ENCODE assay signal across 26 cellular contexts in the genomic region with DNA sequence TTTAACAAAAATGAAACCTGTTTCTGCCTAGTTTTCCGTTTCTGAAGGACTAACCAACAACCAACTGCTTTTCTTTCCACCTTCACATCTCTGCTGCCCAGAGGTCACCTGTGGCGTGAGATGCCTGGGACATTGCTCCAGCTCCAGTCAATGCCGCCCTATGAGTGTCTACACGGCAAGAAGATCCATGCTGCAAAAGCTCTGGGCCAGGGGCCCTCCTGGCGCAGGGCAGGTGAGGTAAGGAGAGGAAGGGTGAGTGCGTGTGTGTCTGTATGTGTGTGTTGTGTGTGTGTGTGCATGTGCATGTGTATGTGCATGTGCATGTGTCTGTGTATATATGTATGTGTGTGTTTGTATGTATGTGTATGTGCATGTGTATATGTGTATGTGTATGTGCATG.
"Had no signal": no experiment of that assay in that cellular context is flagged by ENCODE, and none has a peak within 500 bp of the region (broad histone marks: within the 10 kb centered on the region; RNA-seq: fewer than 3 reads in every experiment).

No MANE protein-coding gene starts in this region.

- H3K9me3 ChIP-seq: gastroesophageal sphincter, spleen, tibial nerve had no signal

- H3K27me3 ChIP-seq: tibial nerve had no signal

- H2AFZ ChIP-seq: parathyroid adenoma had no signal

- H3K36me3 ChIP-seq: gastroesophageal sphincter, spleen, tibial nerve had no signal

- H3K4me3 Mint-ChIP-seq: activated CD4-positive, alpha-beta memory T cell treated with anti-CD3 and anti-CD28 coated beads, Interleukin-2, amount 10 ng/mL, durations not matched to agents 7 days and 5 days; activated CD4-positive, alpha-beta T cell treated with anti-CD3 and anti-CD28 coated beads, Interleukin-2, amount 10 ng/mL, durations not matched to agents 24 days and 14 days; activated naive CD4-positive, alpha-beta T cell treated with anti-CD3 and anti-CD28 coated beads, Interleukin-2, amount 10 ng/mL, durations not matched to agents 7 days and 5 days; activated naive CD8-positive, alpha-beta T cell treated with anti-CD3 and anti-CD28 coated beads, Interleukin-2, amount 10 ng/mL, durations not matched to agents 7 days and 5 days; activated T-cell treated with anti-CD3 and anti-CD28 coated beads, Interleukin-2, amount 50 U/mL, for 24 hours; central memory CD8-positive, alpha-beta T cell; effector memory CD8-positive, alpha-beta T cell; mesothelial cell of epicardium; naive thymus-derived CD4-positive, alpha-beta T cell; T-helper 1 cell treated with Interleukin-12 subunit alpha and Interleukin-12 subunit beta and Interleukin-4 antibody, amounts not matched to agents 30 μg/mL and 1 μg/mL, for 36 hours had no signal

- H3K4me3 ChIP-seq: coronary artery, gastroesophageal sphincter, spleen, tibial nerve had no signal

- H3K79me2 ChIP-seq: parathyroid adenoma had no signal

- H3K9ac ChIP-seq: parathyroid adenoma had no signal

- H3K4me1 ChIP-seq: parathyroid adenoma had no signal

- H3K9me3 Mint-ChIP-seq: activated CD4-positive, alpha-beta memory T cell treated with anti-CD3 and anti-CD28 coated beads, Interleukin-2, amount 10 ng/mL, durations not matched to agents 7 days and 5 days; activated CD4-positive, alpha-beta T cell treated with anti-CD3 and anti-CD28 coated beads, Interleukin-2, amount 10 ng/mL, durations not matched to agents 24 days and 14 days; activated naive CD4-positive, alpha-beta T cell treated with anti-CD3 and anti-CD28 coated beads, Interleukin-2, amount 10 ng/mL, durations not matched to agents 7 days and 5 days; activated naive CD8-positive, alpha-beta T cell treated with anti-CD3 and anti-CD28 coated beads, Interleukin-2, amount 10 ng/mL, durations not matched to agents 7 days and 5 days; activated T-cell treated with anti-CD3 and anti-CD28 coated beads, Interleukin-2, amount 50 U/mL, for 24 hours; central memory CD8-positive, alpha-beta T cell; effector memory CD8-positive, alpha-beta T cell; mesothelial cell of epicardium; naive thymus-derived CD4-positive, alpha-beta T cell; T-helper 1 cell treated with Interleukin-12 subunit alpha and Interleukin-12 subunit beta and Interleukin-4 antibody, amounts not matched to agents 30 μg/mL and 1 μg/mL, for 36 hours had no signal

- DNase-seq: activated CD4-positive, alpha-beta memory T cell treated with anti-CD3 and anti-CD28 coated beads, Interleukin-2, amount 10 ng/mL, durations not matched to agents 7 days and 5 days; activated CD4-positive, alpha-beta T cell treated with anti-CD3 and anti-CD28 coated beads, Interleukin-2, amount 10 ng/mL, durations not matched to agents 24 days and 14 days; activated CD8-positive, alpha-beta memory T cell treated with anti-CD3 and anti-CD28 coated beads, Interleukin-2, amount 50 U/mL, for 48 hours; activated gamma-delta T cell; activated naive CD4-positive, alpha-beta T cell treated with anti-CD3 and anti-CD28 coated beads, Interleukin-2, amount 10 ng/mL, durations not matched to agents 7 days and 5 days; activated naive CD8-positive, alpha-beta T cell treated with anti-CD3 and anti-CD28 coated beads, Interleukin-2, amount 10 ng/mL, durations not matched to agents 7 days and 5 days; activated T-cell treated with anti-CD3 and anti-CD28 coated beads, Interleukin-2, amount 50 U/mL, for 24 hours; effector memory CD8-positive, alpha-beta T cell; hippocampal formation; left colon; mammary epithelial cell; occipital lobe; spleen; stimulated activated naive CD4-positive, alpha-beta T cell; T-helper 9 cell had no signal

- H3K36me3 Mint-ChIP-seq: activated naive CD4-positive, alpha-beta T cell treated with anti-CD3 and anti-CD28 coated beads, Interleukin-2, amount 10 ng/mL, durations not matched to agents 7 days and 5 days; activated naive CD8-positive, alpha-beta T cell treated with anti-CD3 and anti-CD28 coated beads, Interleukin-2, amount 10 ng/mL, durations not matched to agents 7 days and 5 days; mesothelial cell of epicardium; naive thymus-derived CD4-positive, alpha-beta T cell had no signal

- H3K27ac Mint-ChIP-seq: activated CD4-positive, alpha-beta memory T cell treated with anti-CD3 and anti-CD28 coated beads, Interleukin-2, amount 10 ng/mL, durations not matched to agents 7 days and 5 days; activated CD4-positive, alpha-beta T cell treated with anti-CD3 and anti-CD28 coated beads, Interleukin-2, amount 10 ng/mL, durations not matched to agents 24 days and 14 days; activated naive CD4-positive, alpha-beta T cell treated with anti-CD3 and anti-CD28 coated beads, Interleukin-2, amount 10 ng/mL, durations not matched to agents 7 days and 5 days; activated naive CD8-positive, alpha-beta T cell treated with anti-CD3 and anti-CD28 coated beads, Interleukin-2, amount 10 ng/mL, durations not matched to agents 7 days and 5 days; activated T-cell treated with anti-CD3 and anti-CD28 coated beads, Interleukin-2, amount 50 U/mL, for 24 hours; effector memory CD8-positive, alpha-beta T cell; mesothelial cell of epicardium; T-helper 1 cell treated with Interleukin-12 subunit alpha and Interleukin-12 subunit beta and Interleukin-4 antibody, amounts not matched to agents 30 μg/mL and 1 μg/mL, for 36 hours had no signal

- ATAC-seq: activated CD4-positive, CD25-positive, alpha-beta regulatory T cell treated with anti-CD3 and anti-CD28 coated beads, Interleukin-2, amount 50 U/mL, for 24 hours; effector memory CD8-positive, alpha-beta T cell; gastroesophageal sphincter; left colon; naive thymus-derived CD4-positive, alpha-beta T cell; right cardiac atrium had no signal

- H3K27ac ChIP-seq: coronary artery, gastroesophageal sphincter, parathyroid adenoma, spleen, tibial nerve, VCaP had no signal
